30 cellular contexts compared by ENCODE assay signal in the genomic region with DNA sequence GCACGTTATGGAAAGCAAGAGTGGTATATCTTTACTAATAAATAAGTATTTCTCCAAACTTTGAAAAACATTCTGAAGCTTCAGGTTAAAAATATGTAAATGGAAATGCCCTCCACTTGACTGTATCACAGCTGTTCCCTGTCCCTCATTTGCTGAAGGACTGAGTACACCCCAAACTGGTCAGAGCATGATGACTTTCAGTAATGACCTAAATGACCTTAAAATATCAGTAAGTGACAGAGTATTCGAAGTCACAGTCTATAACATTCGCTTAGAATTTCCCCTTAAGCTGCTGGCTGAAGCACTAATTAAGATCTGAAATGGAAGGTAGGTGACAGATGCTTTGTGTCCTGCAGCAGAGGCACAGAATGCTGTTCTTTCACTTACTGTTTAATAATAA.
"Had no signal": no experiment of that assay in that cellular context is flagged by ENCODE, and none has a peak within 500 bp of the region (broad histone marks: within the 10 kb centered on the region; RNA-seq: fewer than 3 reads in every experiment).

No MANE protein-coding gene starts in this region.

- FAIRE-seq: islet of Langerhans, kidney, pancreas had no signal

- H3K4me3 ChIP-seq: left lung, lower lobe of right lung, pancreas, prostate gland, skin epidermis, suprapubic skin, thoracic aorta, tibial artery, upper lobe of right lung had no signal

- H3K27me3 ChIP-seq: left lung, pancreas, suprapubic skin, tibial artery, upper lobe of right lung had no signal

- H3K4me3 Mint-ChIP-seq: immature natural killer cell; naive thymus-derived CD8-positive, alpha-beta T cell; nephron; neural crest cell; stimulated activated naive CD8-positive, alpha-beta T cell treated with anti-CD3 and anti-CD28 coated beads, Interleukin-15, Interleukin-2, amounts not matched to agents 100 ng/mL and 50 ng/mL, for 24 hours had no signal

- H3K9me3 Mint-ChIP-seq: immature natural killer cell; nephron; stimulated activated naive CD8-positive, alpha-beta T cell treated with anti-CD3 and anti-CD28 coated beads, Interleukin-15, Interleukin-2, amounts not matched to agents 100 ng/mL and 50 ng/mL, for 24 hours had no signal

- ATAC-seq: left colon; left lung; lower lobe of right lung; naive thymus-derived CD8-positive, alpha-beta T cell; pancreas; right cardiac atrium; sciatic nerve; upper lobe of right lung had no signal

- H3K4me1 Mint-ChIP-seq: neural crest cell had no signal

- H3K27ac Mint-ChIP-seq: immature natural killer cell; naive thymus-derived CD8-positive, alpha-beta T cell; nephron; stimulated activated naive CD8-positive, alpha-beta T cell treated with anti-CD3 and anti-CD28 coated beads, Interleukin-15, Interleukin-2, amounts not matched to agents 100 ng/mL and 50 ng/mL, for 24 hours had no signal

- DNase-seq: hypothalamus; immature natural killer cell; kidney; left colon; left lung; lower lobe of right lung; mammary epithelial cell; mesenchymal stem cell; naive thymus-derived CD8-positive, alpha-beta T cell; nucleus accumbens; pancreas; posterior cingulate gyrus; retina; right cardiac atrium; stimulated activated CD4-positive, alpha-beta T cell treated with anti-CD3 and anti-CD28 coated beads, Interleukin-12 subunit alpha, Interleukin-12 subunit beta, amount 100 ng/mL, for 4 hours; stimulated activated CD4-positive, alpha-beta T cell treated with anti-CD3 and anti-CD28 coated beads, Interleukin-15, amount 100 ng/mL, for 24 hours; stimulated activated CD4-positive, alpha-beta T cell treated with anti-CD3 and anti-CD28 coated beads, Interleukin-2, amount 100 ng/mL, for 24 hours; stimulated activated CD4-positive, alpha-beta T cell treated with anti-CD3 and anti-CD28 coated beads, Interleukin-4, amount 100 ng/mL, for 1 hour; stimulated activated naive CD4-positive, alpha-beta T cell; tibial artery; upper lobe of right lung had no signal

- H3K36me3 ChIP-seq: left lung, lower lobe of right lung, pancreas, prostate gland, suprapubic skin, thoracic aorta, tibial artery, upper lobe of right lung had no signal

- H3K9me3 ChIP-seq: left lung, lower lobe of right lung, pancreas, prostate gland, suprapubic skin, thoracic aorta, tibial artery, upper lobe of right lung had no signal

- H3K36me3 Mint-ChIP-seq: immature natural killer cell; naive thymus-derived CD8-positive, alpha-beta T cell had no signal

- H3K4me1 ChIP-seq: prostate gland, suprapubic skin, upper lobe of right lung had no signal
